ENCODE assay signal across 24 cellular contexts in genomic region chr11:73391665-73392064, GRCh38.
"Had no signal": no experiment of that assay in that cellular context is flagged by ENCODE, and none has a peak within 500 bp of the region (broad histone marks: within the 10 kb centered on the region; RNA-seq: fewer than 3 reads in every experiment).

No MANE protein-coding gene starts in this region.

- ATAC-seq: heart right ventricle; naive thymus-derived CD4-positive, alpha-beta T cell; psoas muscle; stimulated activated naive CD8-positive, alpha-beta T cell treated with anti-CD3 and anti-CD28 coated beads, Interleukin-15, amount 100 ng/mL, for 72 hours had no signal

- H2AFZ ChIP-seq: neural progenitor cell had no signal

- H3K36me3 Mint-ChIP-seq: neural progenitor cell had no signal

- H3K4me1 ChIP-seq: adrenal gland had no signal

- H3K9ac ChIP-seq: neural progenitor cell had no signal

- DNase-seq: activated CD4-positive, alpha-beta T cell treated with anti-CD3 and anti-CD28 coated beads for 1 hour; activated gamma-delta T cell treated with Interleukin-2 at 50 U/mL for 16 hours; activated T-cell treated with anti-CD3 and anti-CD28 coated beads, Interleukin-2, amount 50 U/mL, for 1 hour; adrenal gland; cerebellar nuclear complex; cortex of kidney; effector CD4-positive, alpha-beta T cell; erythroblast; foreskin fibroblast; heart right ventricle; kidney; naive thymus-derived CD4-positive, alpha-beta T cell; ovary; stimulated activated CD4-positive, alpha-beta T cell treated with anti-CD3 and anti-CD28 coated beads, Interleukin-4, amount 100 ng/mL, for 4 hours; stimulated activated naive CD8-positive, alpha-beta T cell treated with anti-CD3 and anti-CD28 coated beads, Interleukin-15, amount 100 ng/mL, for 72 hours; tibial artery; WERI-Rb-1 had no signal

- FAIRE-seq: endometrium, kidney had no signal

- H3K9me3 ChIP-seq: adrenal gland, heart right ventricle, ovary, psoas muscle, right atrium auricular region, tibial artery had no signal

- H3K27me3 Mint-ChIP-seq: activated naive CD4-positive, alpha-beta T cell treated with anti-CD3 and anti-CD28 coated beads, Interleukin-2, amount 50 U/mL, for 24 hours; naive thymus-derived CD4-positive, alpha-beta T cell; stimulated activated naive CD8-positive, alpha-beta T cell treated with anti-CD3 and anti-CD28 coated beads, Interleukin-15, amount 100 ng/mL, for 72 hours had no signal

- H3K27me3 ChIP-seq: adrenal gland, heart right ventricle, neural progenitor cell, ovary, right atrium auricular region, tibial artery had no signal

- H3K4me2 ChIP-seq: neural progenitor cell had no signal

- H3K27ac ChIP-seq: adrenal gland, heart right ventricle, neural progenitor cell, ovary, right atrium auricular region, tibial artery, WERI-Rb-1 had no signal

- H3K4me3 Mint-ChIP-seq: activated naive CD4-positive, alpha-beta T cell treated with anti-CD3 and anti-CD28 coated beads, Interleukin-2, amount 50 U/mL, for 24 hours; naive thymus-derived CD4-positive, alpha-beta T cell; neural progenitor cell; T-helper 2 cell treated with Interferon-gamma antibody and Interleukin-4, amounts not matched to agents 5 μg/mL and 100 μg/mL, for 36 hours had no signal

- H3K27ac Mint-ChIP-seq: activated naive CD4-positive, alpha-beta T cell treated with anti-CD3 and anti-CD28 coated beads, Interleukin-2, amount 50 U/mL, for 24 hours; naive thymus-derived CD4-positive, alpha-beta T cell; neural progenitor cell; T-helper 2 cell treated with Interferon-gamma antibody and Interleukin-4, amounts not matched to agents 5 μg/mL and 100 μg/mL, for 36 hours had no signal

- H3K4me3 ChIP-seq: adrenal gland, heart right ventricle, lung, neural progenitor cell, ovary, psoas muscle, right atrium auricular region, tibial artery had no signal

- H3K36me3 ChIP-seq: adrenal gland, neural progenitor cell, ovary, right atrium auricular region, tibial artery had no signal
